14 cellular contexts compared by ENCODE assay signal in genomic region chr10:74314166-74314565, GRCh38.
A peak's percentile ranks its signal among the peaks of the same experiment; 100 is the strongest.
DNase-seq lines count a peak whose midpoint lies in the region; ATAC-seq, FAIRE-seq and TF ChIP-seq lines count a peak whose summit lies in the region.
"Had no signal": no experiment of that assay in that cellular context is flagged by ENCODE, and none has a peak within 500 bp of the region (broad histone marks: within the 10 kb centered on the region; RNA-seq: fewer than 3 reads in every experiment).

No MANE protein-coding gene starts in this region.

- H3K36me3 ChIP-seq in heart left ventricle (no peaks in the 10 kb centered on the region), mammary epithelial cell (ENCODE audit: insufficient read depth, low read length) (peaks cover 2% of the 10 kb centered on the region), stomach (no peaks in the 10 kb centered on the region)

- no peak for TF ChIP-seq CTCF in heart left ventricle (IDR thresholded peaks at IDR 0.05)
- no peak for TF ChIP-seq CTCF in mammary epithelial cell (conservative IDR thresholded peaks at IDR 0.05 in 1 of 2, IDR thresholded peaks at IDR 0.05 in 1 of 2; ENCODE audit: extremely low read depth in 1 of 2, insufficient read depth in 1 of 2, low read depth in 1 of 2, low read length in 2 of 2)
- no peak for TF ChIP-seq CTCF in stomach (IDR thresholded peaks at IDR 0.05)

- TF ChIP-seq POLR2A in heart left ventricle (IDR thresholded peaks at IDR 0.05) (no peak), stomach (IDR thresholded peaks at IDR 0.05) (no peak)

- ATAC-seq in heart left ventricle (no peak), left cardiac atrium (no peak), GM21447 (IDR thresholded peaks at IDR 0.05; ENCODE audit: unreplicated experiment) (no peak)
- ATAC-seq: WTC11 had no signal

- in situ Hi-C loops in mammary epithelial cell (cut with MboI; ENCODE audit: low sequenced_read_pairs in 2 of 2): no loop called here

- no peak overlapping the region for H3K9ac ChIP-seq in mammary epithelial cell (ENCODE audit: insufficient read depth, low read length)

- peaks cover 30% of the 10 kb centered on the region for H3K79me2 ChIP-seq in mammary epithelial cell (ENCODE audit: insufficient read depth, low read length)

- FAIRE-seq in islet of Langerhans (lab: Jason Lieb, UNC): peak; percentile 94

- H2AFZ ChIP-seq in mammary epithelial cell (ENCODE audit: low read depth, low read length): no peak overlapping the region
- H2AFZ ChIP-seq: PC-9 had no signal

- 34 to 67% (median 52%) methylated on average over 1 of the region's 1 CpG for WGBS in heart left ventricle, 4 donors
- WGBS in mammary epithelial cell (ENCODE audit: low coverage, missing lambda C conversion rate): 72% methylated on average over 1 of the region's 1 CpG
- 17 to 49% (median 33%) methylated on average over 1 of the region's 1 CpG for WGBS in stomach, 5 donors

- peaks cover 0 to 14% (median 0%) of the 10 kb centered on the region in 12 donors for H3K4me1 ChIP-seq in heart left ventricle
- no peaks in the 10 kb centered on the region for H3K4me1 ChIP-seq in mammary epithelial cell (ENCODE audit: insufficient read depth, low read length)
- peaks cover 0 to 11% (median 4%) of the 10 kb centered on the region in 4 donors for H3K4me1 ChIP-seq in stomach

- peak overlapping the region; percentile 36 for H3K4me2 ChIP-seq in mammary epithelial cell (ENCODE audit: insufficient read depth, low read depth, low read length)
- H3K4me2 ChIP-seq: PC-9 had no signal

- CTCF ChIA-PET in mammary epithelial cell (lab: Charles Lee; ENCODE audit: low non-redundant PET): no interaction called here

- dilution Hi-C loops in mammary epithelial cell (cut with HindIII; ENCODE audit: low sequenced_read_pairs): no loop called here

- no peak for TF ChIP-seq EP300 in stomach (IDR thresholded peaks at IDR 0.05)

- H3K9me3 ChIP-seq in heart left ventricle (peaks cover 0 to 6% (median under 1%) of the 10 kb centered on the region in 12 donors), mammary epithelial cell (replicated peaks; ENCODE audit: insufficient read depth, low read length) (no peaks in the 10 kb centered on the region), stomach (no peaks in the 10 kb centered on the region)

- intact Hi-C loops in heart left ventricle (cut with DNase I) (no loop called here), left cardiac atrium (cut with DNase I) (no loop called here), mammary epithelial cell (cut with micrococcal nuclease) (no loop called here), stomach (cut with DNase I; ENCODE audit: low total_unique reads) (no loop called here)

- H3K27ac ChIP-seq in heart left ventricle (no peak overlapping the region), mammary epithelial cell (ENCODE audit: insufficient read depth, low read depth, low read length) (no peak overlapping the region), stomach (no peak overlapping the region)
- H3K27ac ChIP-seq: PC-9 had no signal

- H4K20me1 ChIP-seq in mammary epithelial cell (ENCODE audit: insufficient read depth, low read length): no peaks in the 10 kb centered on the region

- DNase-seq in heart left ventricle (no peak), left cardiac atrium (no peak), mammary epithelial cell (no peak), stomach (no peak), NCI-H187 treated with DMSO at 0.1 percent for 48 hours (lab: John Stamatoyannopoulos, UW) (no peak), NCI-H146 (lab: John Stamatoyannopoulos, UW) (no peak)
- DNase-seq: activated CD8-positive, alpha-beta memory T cell treated with anti-CD3 and anti-CD28 coated beads, Interleukin-2, amount 50 U/mL, for 4 hours; activated naive CD4-positive, alpha-beta T cell treated with Interleukin-2 at 50 U/mL for 16 hours; Kasumi-1; NCI-H524; PC-9 had no signal

- H3K4me3 ChIP-seq in heart left ventricle (peak overlapping the region in 9 of 12 donors; percentile 1 to 49 (median 35)), mammary epithelial cell (replicated peaks in 1 of 3; ENCODE audit: insufficient read depth in 1 of 3, low read depth in 2 of 3, low read length in 3 of 3) (peak overlapping the region in 1 of 3 experiments; percentile 14), stomach (peak overlapping the region; percentile 0 to 26 (median 20))
- H3K4me3 ChIP-seq: PC-9 had no signal

- H3K27me3 ChIP-seq in heart left ventricle (no peaks in the 10 kb centered on the region), mammary epithelial cell (ENCODE audit: insufficient read depth, low read length) (no peaks in the 10 kb centered on the region), stomach (no peaks in the 10 kb centered on the region)

- no TSS peak for BruUV-seq in mammary epithelial cell (replicated peaks; lab: Mats Ljungman, UMichigan)
